14 cellular contexts compared by ENCODE assay signal in the genomic region with DNA sequence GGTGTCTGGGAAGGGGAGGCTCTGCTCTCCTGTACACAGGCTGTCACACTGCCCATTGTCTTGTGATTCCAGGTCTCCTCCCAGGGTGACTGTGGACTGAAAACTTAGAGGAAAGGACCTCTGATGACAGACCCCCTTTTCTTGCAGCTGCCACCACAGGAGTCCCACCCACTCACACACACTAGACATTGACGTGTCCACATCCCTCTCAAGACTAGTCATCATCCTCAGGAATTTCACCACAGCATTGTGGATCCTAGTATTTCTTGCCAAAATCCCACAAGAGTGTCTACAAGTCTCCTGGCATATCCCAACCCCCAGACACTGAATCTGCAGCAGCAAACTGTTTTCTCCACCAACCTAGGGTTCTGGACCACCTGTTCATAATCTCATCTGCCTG. TPM values are rescaled to one million over a fixed set of nuclear protein-coding genes. Genes with fewer than 3 reads are reported as not detected.
DNase-seq lines count a peak whose midpoint lies in the region; TF ChIP-seq lines count a peak whose summit lies in the region.
"Had no signal": no experiment of that assay in that cellular context is flagged by ENCODE, and none has a peak within 500 bp of the region (broad histone marks: within the 10 kb centered on the region; RNA-seq: fewer than 3 reads in every experiment).

No MANE protein-coding gene starts in this region.

- intact Hi-C loops in adrenal gland (cut with DNase I), result no loop called here

- peak overlapping the region; percentile 76 for H3K4me2 ChIP-seq in smooth muscle cell

- DNase-seq in GM03348 (ENCODE audit: low spot score) (peak; percentile 28), RKO (ENCODE audit: low spot score) (peak; percentile 46), fibroblast of mammary gland (ENCODE audit: low read depth) (peak; percentile 90), smooth muscle cell (lab: John Stamatoyannopoulos, UW; ENCODE audit: unreplicated experiment) (no peak), occipital lobe (lab: John Stamatoyannopoulos, UW) (no peak), NCI-H2227 (lab: John Stamatoyannopoulos, UW; ENCODE audit: unreplicated experiment) (no peak), adrenal gland (no peak)
- DNase-seq: activated CD4-positive, alpha-beta memory T cell treated with anti-CD3 and anti-CD28 coated beads, Interleukin-2, amount 10 ng/mL, durations not matched to agents 7 days and 5 days; CD8-positive, alpha-beta memory T cell; hippocampal formation; NCI-H1092; NCI-H774; posterior cingulate gyrus; stimulated activated CD4-positive, alpha-beta T cell treated with anti-CD3 and anti-CD28 coated beads, Interleukin-12 subunit alpha, Interleukin-12 subunit beta, amount 100 ng/mL, for 4 hours had no signal

- H3K9me3 ChIP-seq in smooth muscle cell (replicated peaks; ENCODE audit: low read depth), result no peaks in the 10 kb centered on the region
- H3K9me3 ChIP-seq in adrenal gland (replicated peaks in 1 of 3), result no peaks in the 10 kb centered on the region

- TF ChIP-seq CTCF in fibroblast of mammary gland (conservative IDR thresholded peaks at IDR 0.05; ENCODE audit: control insufficient read depth, insufficient read depth, low read depth, low read length) (no peak), smooth muscle cell (IDR thresholded peaks at IDR 0.05; ENCODE audit: borderline replicate concordance, insufficient read depth, poor library complexity, severe bottlenecking) (no peak), adrenal gland (IDR thresholded peaks at IDR 0.05) (no peak)

- H3K27me3 ChIP-seq in smooth muscle cell (ENCODE audit: low read depth), result no peaks in the 10 kb centered on the region
- no peaks in the 10 kb centered on the region for H3K27me3 ChIP-seq in adrenal gland

- no peaks in the 10 kb centered on the region for H3F3A ChIP-seq in smooth muscle cell (ENCODE audit: low read depth)

- H3K27ac ChIP-seq in smooth muscle cell (ENCODE audit: low read depth) (peak overlapping the region; percentile 100), adrenal gland (no peak overlapping the region)

- H3K36me3 ChIP-seq in smooth muscle cell (ENCODE audit: low read depth) (no peaks in the 10 kb centered on the region), adrenal gland (replicated peaks in 1 of 2) (no peaks in the 10 kb centered on the region)

- TF ChIP-seq POLR2A in adrenal gland (IDR thresholded peaks at IDR 0.05), result no peak

- H3K4me1 ChIP-seq in smooth muscle cell (ENCODE audit: low read depth) (peaks cover 16% of the 10 kb centered on the region), adrenal gland (replicated peaks in 1 of 2) (peaks cover 0 to 18% of the 10 kb centered on the region in 2 donors)

- H3K9ac ChIP-seq in smooth muscle cell (ENCODE audit: low read depth), result peak overlapping the region; percentile 85

- peak overlapping the region; percentile 21 for H2AFZ ChIP-seq in smooth muscle cell (ENCODE audit: low read depth)

- peaks cover 61% of the 10 kb centered on the region for H3K79me2 ChIP-seq in smooth muscle cell (ENCODE audit: low read depth)

- no peaks in the 10 kb centered on the region for H4K20me1 ChIP-seq in smooth muscle cell (ENCODE audit: low read depth)

- H3K4me3 ChIP-seq in fibroblast of mammary gland (ENCODE audit: control insufficient read depth, low read depth, low read length) (no peak overlapping the region), smooth muscle cell (no peak overlapping the region), adrenal gland (no peak overlapping the region)

- WGBS in smooth muscle cell (ENCODE audit: low lambda C conversion rate), result 27% methylated on average over 1 of the region's 1 CpG
- WGBS in adrenal gland, 4 donors, result 73 to 100% (median 87%) methylated on average over 1 of the region's 1 CpG

RNA-seq across cellular contexts. Expression of a gene that starts 5.3 kb away (rescaled TPM):
- total RNA-seq in smooth muscle cell (14.7 and 16.3 TPM in 2 replicates), occipital lobe (33.2 TPM), adrenal gland (10 to 100 TPM in 4 of 8 donors, 1 to 10 TPM in 4; 4.4 to 17.2 (median 9.3) TPM)
- polyA plus RNA-seq in smooth muscle cell (7.1 and 7.9 TPM in 2 replicates), adrenal gland (10 to 100 TPM in 2 of 3 donors, 1 to 10 TPM in 1; 5.6 to 12.5 (median 10.5) TPM)

Comparison
In these comparisons a context has a peak if more than half of its experiments do, and no peak if none do; other contexts are left out.
1. DNase-seq: peak in GM03348 (single experiment), RKO (single experiment) and fibroblast of mammary gland (single experiment); none in smooth muscle cell (single experiment), occipital lobe (single experiment), NCI-H2227 (single experiment) and adrenal gland (0 of 7).